Comparison of ENCODE assay signal across 17 cellular contexts in genomic region chr22:18154821-18155390, GRCh38. TPM values are rescaled to one million over a fixed set of nuclear protein-coding genes. Genes with fewer than 3 reads are reported as not detected.
DNase-seq lines count a peak whose midpoint lies in the region; ATAC-seq, FAIRE-seq and TF ChIP-seq lines count a peak whose summit lies in the region.
"Had no signal": no experiment of that assay in that cellular context is flagged by ENCODE, and none has a peak within 500 bp of the region (broad histone marks: within the 10 kb centered on the region; RNA-seq: fewer than 3 reads in every experiment).

No MANE protein-coding gene starts in this region.

- ATAC-seq in HepG2 (no peak; the same call in 2 of the 3 replicates), right lobe of liver (no peak)

- 95% methylated on average over 4 of the region's 8 CpGs for WGBS in HepG2 (ENCODE audit: low lambda C conversion rate)
- no CpG with 5 or more reads among the region's 8 CpGs for WGBS in right lobe of liver (ENCODE audit: insufficient coverage, low coverage, low lambda C conversion rate, missing lambda C conversion rate)

- no peaks in the 10 kb centered on the region; the same call in 1 of the 2 replicates for H4K20me1 ChIP-seq in HepG2 (ENCODE audit: insufficient read depth, low read length)

- TF ChIP-seq EP300 in HepG2 (IDR thresholded peaks at IDR 0.05; ENCODE audit: low read depth in 2 of 2, low read length in 2 of 2) (no peak), HepG2 (CRISPR knock-in tag; IDR thresholded peaks at IDR 0.05; ENCODE audit: borderline replicate concordance) (no peak)

- no TSS peak for BruUV-seq in HepG2 (replicated peaks; lab: Mats Ljungman, UMichigan)

- in situ Hi-C loops in HepG2 (cut with HindIII; ENCODE audit: extremely low pct_ligation_motif_present, low pct_unique_long_range_greater_than_20kb) = no loop called here

- no peaks in the 10 kb centered on the region for H3K9me3 Mint-ChIP-seq in T-helper 1 cell treated with Interleukin-12 subunit alpha and Interleukin-12 subunit beta and Interleukin-4 antibody, amounts not matched to agents 30 μg/mL and 1 μg/mL, for 36 hours
- H3K9me3 Mint-ChIP-seq: H9, IgD-negative memory B cell had no signal

- no peak overlapping the region for H3K9ac ChIP-seq in HepG2 (ENCODE audit: insufficient read depth, low read depth, low read length)
- H3K9ac ChIP-seq: BLaER1 treated with 17β-estradiol and CSF1 and Interleukin-3, amounts not matched to agents 10 nM and 100 nM had no signal

- H3K4me3 Mint-ChIP-seq in T-helper 1 cell treated with Interleukin-12 subunit alpha and Interleukin-12 subunit beta and Interleukin-4 antibody, amounts not matched to agents 30 μg/mL and 1 μg/mL, for 36 hours = peak overlapping the region; percentile 44
- H3K4me3 Mint-ChIP-seq: H9, IgD-negative memory B cell had no signal

- H3K27me3 ChIP-seq in HepG2 (ENCODE audit: control insufficient read depth in 1 of 2, insufficient read depth in 2 of 2, low read length in 2 of 2) = no peaks in the 10 kb centered on the region
- no peaks in the 10 kb centered on the region for H3K27me3 ChIP-seq in right lobe of liver
- H3K27me3 ChIP-seq: BLaER1 treated with 17β-estradiol and CSF1 and Interleukin-3, amounts not matched to agents 10 nM and 100 nM; Peyer's patch had no signal

- H3K4me3 ChIP-seq in HepG2 (replicated peaks in 1 of 3; ENCODE audit: insufficient read depth in 1 of 3, low read depth in 2 of 3, low read length in 3 of 3) (no peak overlapping the region), right lobe of liver (no peak overlapping the region), skeletal muscle cell (ENCODE audit: low read depth, low read length) (no peak overlapping the region)
- H3K4me3 ChIP-seq: BLaER1 treated with 17β-estradiol and CSF1 and Interleukin-3, amounts not matched to agents 10 nM and 100 nM; Peyer's patch had no signal

- DNase-seq in T-helper 1 cell (no peak), HepG2 (ENCODE audit: low spot score) (no peak), right lobe of liver (no peak), ecto neural progenitor cell (ENCODE audit: low spot score) (peak; percentile 42), skeletal muscle cell (ENCODE audit: low read depth) (peak; percentile 26), NCI-H524 treated with DMSO at 0.1 percent for 48 hours (lab: John Stamatoyannopoulos, UW) (no peak), NCI-H146 treated with DMSO at 0.1 percent for 48 hours (lab: John Stamatoyannopoulos, UW; ENCODE audit: unreplicated experiment) (no peak)
- DNase-seq: DMS 273 treated with DMSO at 0.1 percent for 48 hours, H9, NCI-H1436, NCI-H2081, NCI-H510A treated with DMSO at 0.1 percent for 48 hours, Peyer's patch had no signal

- TF ChIP-seq POLR2A in HepG2 (IDR thresholded peaks at IDR 0.05; ENCODE audit: insufficient read depth in 1 of 2, low read depth in 2 of 2, low read length in 2 of 2) = no peak
- no peak for TF ChIP-seq POLR2A in right lobe of liver (IDR thresholded peaks at IDR 0.05)

- H3K36me3 ChIP-seq in HepG2 (replicated peaks in 1 of 2; ENCODE audit: control insufficient read depth in 1 of 2, insufficient read depth in 2 of 2, low read length in 2 of 2) (peaks cover 8 to 14% of the 10 kb centered on the region in 2 experiments; a peak in 4 of 5 replicates), right lobe of liver (no peaks in the 10 kb centered on the region)
- H3K36me3 ChIP-seq: BLaER1 treated with 17β-estradiol and CSF1 and Interleukin-3, amounts not matched to agents 10 nM and 100 nM; Peyer's patch had no signal

- CTCF ChIA-PET in HepG2 (lab: Yijun Ruan, JAX; ENCODE audit: low intra/inter-chr PET ratio, low total read pairs) = no interaction called here

- H3K36me3 Mint-ChIP-seq in T-helper 1 cell treated with Interleukin-12 subunit alpha and Interleukin-12 subunit beta and Interleukin-4 antibody, amounts not matched to agents 30 μg/mL and 1 μg/mL, for 36 hours (ENCODE audit: low read depth) = peaks cover 37% of the 10 kb centered on the region

- H3K4me2 ChIP-seq in HepG2 (ENCODE audit: low read depth, low read length) = no peak overlapping the region
- H3K4me2 ChIP-seq: BLaER1 treated with 17β-estradiol and CSF1 and Interleukin-3, amounts not matched to agents 10 nM and 100 nM had no signal

- H2AFZ ChIP-seq in HepG2 (ENCODE audit: low read length) = no peak overlapping the region

- TF ChIP-seq CTCF in HepG2 (CRISPR knock-in tag; IDR thresholded peaks at IDR 0.05) (no peak), right lobe of liver (IDR thresholded peaks at IDR 0.05) (no peak)

- no peak for TF ChIP-seq RAD21 in HepG2 (CRISPR knock-in tag; IDR thresholded peaks at IDR 0.05)

- no peaks in the 10 kb centered on the region for H3K27me3 Mint-ChIP-seq in T-helper 1 cell treated with Interleukin-12 subunit alpha and Interleukin-12 subunit beta and Interleukin-4 antibody, amounts not matched to agents 30 μg/mL and 1 μg/mL, for 36 hours (ENCODE audit: low read depth)
- H3K27me3 Mint-ChIP-seq: IgD-negative memory B cell had no signal

- H3K4me1 Mint-ChIP-seq in T-helper 1 cell treated with Interleukin-12 subunit alpha and Interleukin-12 subunit beta and Interleukin-4 antibody, amounts not matched to agents 30 μg/mL and 1 μg/mL, for 36 hours (ENCODE audit: low read depth) = peaks cover 40% of the 10 kb centered on the region

- H3K27ac Mint-ChIP-seq in T-helper 1 cell treated with Interleukin-12 subunit alpha and Interleukin-12 subunit beta and Interleukin-4 antibody, amounts not matched to agents 30 μg/mL and 1 μg/mL, for 36 hours = peak overlapping the region; percentile 81

- H3K79me2 ChIP-seq in HepG2 (ENCODE audit: insufficient read depth, low read length) = peaks cover 32% of the 10 kb centered on the region

- H3K9me3 ChIP-seq in HepG2 (ENCODE audit: low read length) = no peaks in the 10 kb centered on the region
- no peaks in the 10 kb centered on the region for H3K9me3 ChIP-seq in right lobe of liver
- H3K9me3 ChIP-seq: BLaER1 treated with 17β-estradiol and CSF1 and Interleukin-3, amounts not matched to agents 10 nM and 100 nM; Peyer's patch had no signal

- H3K4me1 ChIP-seq in HepG2 (ENCODE audit: insufficient read depth, low read length) = peaks cover 24% of the 10 kb centered on the region
- peaks cover 0 to 6% (median 2%) of the 10 kb centered on the region in 4 donors for H3K4me1 ChIP-seq in right lobe of liver

- H3K27ac ChIP-seq in HepG2 (ENCODE audit: extremely low read length, insufficient read depth, low read length) = no peak overlapping the region
- H3K27ac ChIP-seq in right lobe of liver = no peak overlapping the region
- H3K27ac ChIP-seq: 22Rv1; BLaER1 treated with 17β-estradiol and CSF1 and Interleukin-3, amounts not matched to agents 10 nM and 100 nM; Peyer's patch had no signal

- POLR2A ChIA-PET in HepG2 (lab: Yijun Ruan, JAX) = no interaction called here

- intact Hi-C loops in HepG2 (cut with micrococcal nuclease; ENCODE audit: unreplicated experiment) (no loop called here), right lobe of liver (cut with DNase I) (no loop called here)

- no peak for FAIRE-seq in HepG2 (lab: Jason Lieb, UNC)

RNA-seq across cellular contexts. Expression of gene USP18, which starts 4.9 kb away (rescaled TPM):
- total RNA-seq in HepG2 (2016; rRNA removed; fragmentation: Illumina TruSeq; extraction: Trizol) (32.1 and 41.5 TPM in 2 replicates), right lobe of liver (1 to 10 TPM; 3.2 to 8.9 (median 4.6) TPM)
- 14.5 and 16.4 TPM in 2 replicates for total RNA-seq in HepG2 (2016; cell fraction: cytosol; rRNA removed; fragmentation: Illumina TruSeq; extraction: Trizol; ENCODE audit: low read depth)
- total RNA-seq in HepG2 (2016; cell fraction: insoluble cytoplasmic fraction; rRNA removed; fragmentation: Illumina TruSeq; extraction: Trizol) = 32.5 and 37.7 TPM in 2 replicates
- 29.9 and 37.7 TPM in 2 replicates for total RNA-seq in HepG2 (2016; cell fraction: membrane; rRNA removed; fragmentation: Illumina TruSeq; extraction: Trizol)
- 12.8 and 15.8 TPM in 2 replicates for total RNA-seq in HepG2 (2016; cell fraction: nucleus; rRNA removed; fragmentation: Illumina TruSeq; extraction: Trizol)
- polyA plus RNA-seq in HepG2 (2011; rRNA removed) = 25.6 and 26.3 TPM in 2 replicates
- 24.2 and 27.8 TPM in 2 replicates for polyA plus RNA-seq in HepG2 (2011; cell fraction: cytosol; rRNA removed)
- 15.2 and 21.0 TPM in 2 replicates for polyA plus RNA-seq in HepG2 (2011; cell fraction: nucleus; rRNA removed)
- polyA plus RNA-seq in HepG2 (2012) = 22.4 and 23.6 TPM in 2 replicates
- polyA plus RNA-seq in HepG2 (2016; cell fraction: cytosol; fragmentation: Illumina TruSeq; extraction: Trizol; ENCODE audit: low read depth) = 10.5 and 15.8 TPM in 2 replicates
- polyA plus RNA-seq in HepG2 (2016; cell fraction: insoluble cytoplasmic fraction; fragmentation: Illumina TruSeq; extraction: Trizol; ENCODE audit: low read depth) = 32.8 and 34.6 TPM in 2 replicates
- 19.7 and 26.1 TPM in 2 replicates for polyA plus RNA-seq in HepG2 (2016; cell fraction: membrane; fragmentation: Illumina TruSeq; extraction: Trizol; ENCODE audit: low read depth)
- 22.7 and 24.5 TPM in 2 replicates for polyA plus RNA-seq in HepG2 (2016; cell fraction: nucleus; fragmentation: Illumina TruSeq; extraction: Trizol; ENCODE audit: insufficient read depth, low read depth)
- polyA minus RNA-seq in HepG2 (2011; rRNA and poly(A)+ RNA removed; ENCODE audit: low replicate concordance) = 4.3 and 19.3 TPM in 2 replicates
- polyA minus RNA-seq in HepG2 (2011; cell fraction: cytosol; rRNA and poly(A)+ RNA removed) = 9.7 and 11.2 TPM in 2 replicates
- 6.1 and 8.6 TPM in 2 replicates for polyA minus RNA-seq in HepG2 (2011; cell fraction: nucleus; rRNA and poly(A)+ RNA removed)

RNA-seq across cellular contexts. Expression of gene TUBA8, which starts 44.3 kb away (rescaled TPM):
- total RNA-seq in HepG2 (2016; rRNA removed; fragmentation: Illumina TruSeq; extraction: Trizol) (0.17 and 0.35 TPM in 2 replicates), right lobe of liver (1 to 10 TPM in 4 of 6 experiments, under 1 TPM in 2; 0.58 to 4.8 (median 1.7) TPM)
- 0.62 and 0.91 TPM in 2 replicates for total RNA-seq in HepG2 (2016; cell fraction: cytosol; rRNA removed; fragmentation: Illumina TruSeq; extraction: Trizol; ENCODE audit: low read depth)
- 0.09 and 0.39 TPM in 2 replicates for total RNA-seq in HepG2 (2016; cell fraction: insoluble cytoplasmic fraction; rRNA removed; fragmentation: Illumina TruSeq; extraction: Trizol)
- 0.62 and 0.79 TPM in 2 replicates for total RNA-seq in HepG2 (2016; cell fraction: membrane; rRNA removed; fragmentation: Illumina TruSeq; extraction: Trizol)
- total RNA-seq in HepG2 (2016; cell fraction: nucleus; rRNA removed; fragmentation: Illumina TruSeq; extraction: Trizol) = 0.34 and 0.53 TPM in 2 replicates
- polyA plus RNA-seq in HepG2 (2011; rRNA removed) = 0.69 and 0.80 TPM in 2 replicates
- polyA plus RNA-seq in HepG2 (2011; cell fraction: cytosol; rRNA removed) = 0.56 and 0.67 TPM in 2 replicates
- polyA plus RNA-seq in HepG2 (2011; cell fraction: nucleus; rRNA removed) = 1.7 and 1.8 TPM in 2 replicates
- 0.86 and 1.1 TPM in 2 replicates for polyA plus RNA-seq in HepG2 (2012)
- 0.73 and 0.76 TPM in 2 replicates for polyA plus RNA-seq in HepG2 (2016; cell fraction: cytosol; fragmentation: Illumina TruSeq; extraction: Trizol; ENCODE audit: low read depth)
- 0.26 and 0.31 TPM in 2 replicates for polyA plus RNA-seq in HepG2 (2016; cell fraction: insoluble cytoplasmic fraction; fragmentation: Illumina TruSeq; extraction: Trizol; ENCODE audit: low read depth)
- 0.96 and 1.0 TPM in 2 replicates for polyA plus RNA-seq in HepG2 (2016; cell fraction: membrane; fragmentation: Illumina TruSeq; extraction: Trizol; ENCODE audit: low read depth)
- polyA plus RNA-seq in HepG2 (2016; cell fraction: nucleus; fragmentation: Illumina TruSeq; extraction: Trizol; ENCODE audit: insufficient read depth, low read depth) = 0.85 and 1.3 TPM in 2 replicates
- polyA minus RNA-seq in HepG2 (2011; rRNA and poly(A)+ RNA removed; ENCODE audit: low replicate concordance) = 0.52 and 4.5 TPM in 2 replicates
- not detected in 2 replicates for polyA minus RNA-seq in HepG2 (2011; cell fraction: cytosol; rRNA and poly(A)+ RNA removed)
- polyA minus RNA-seq in HepG2 (2011; cell fraction: nucleus; rRNA and poly(A)+ RNA removed) = 0.50 and 0.90 TPM in 2 replicates

Comparison
In these comparisons a context has a peak if more than half of its experiments do, and no peak if none do; other contexts are left out.
1. DNase-seq: peak in ecto neural progenitor cell (single experiment) and skeletal muscle cell (single experiment); none in T-helper 1 cell (0 of 5), HepG2 (single experiment), right lobe of liver (0 of 3), NCI-H524 treated with DMSO at 0.1 percent for 48 hours (single experiment) and NCI-H146 treated with DMSO at 0.1 percent for 48 hours (single experiment).